In genomic region chr6:31680841-31681671, GRCh38 we compare ENCODE assay signal across 8 cellular contexts. TPM values are rescaled to one million over a fixed set of nuclear protein-coding genes. Genes with fewer than 3 reads are reported as not detected.
A peak's percentile ranks its signal among the peaks of the same experiment; 100 is the strongest.
DNase-seq lines count a peak whose midpoint lies in the region; ATAC-seq and TF ChIP-seq lines count a peak whose summit lies in the region.

A gene with protein sequence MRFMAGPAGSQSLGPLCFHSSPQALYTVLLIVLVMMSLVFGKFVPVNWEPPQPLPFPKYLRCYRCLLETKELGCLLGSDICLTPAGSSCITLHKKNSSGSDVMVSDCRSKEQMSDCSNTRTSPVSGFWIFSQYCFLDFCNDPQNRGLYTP (minus strand): TSS chr6:31681067. CDS start chr6:31680373, 694 bp downstream.

- ATAC-seq in naive thymus-derived CD4-positive, alpha-beta T cell: peak; percentile 80
- no peak for ATAC-seq in GM21529 (IDR thresholded peaks at IDR 0.05; ENCODE audit: unreplicated experiment)

- H3K27ac Mint-ChIP-seq in naive thymus-derived CD4-positive, alpha-beta T cell: peak within 1 kb of the TSS; percentile 60 to 86 (median 68)

- peaks cover 0 to 4% (median under 1%) of the 10 kb centered on the region in 5 donors for H3K36me3 Mint-ChIP-seq in naive thymus-derived CD4-positive, alpha-beta T cell

- DNase-seq in ELR (ENCODE audit: low read depth) (peak; percentile 88), Kasumi-1 (lab: John Stamatoyannopoulos, UW) (peak; percentile 78 to 86), RPMI7951 (ENCODE audit: low read depth) (peak; percentile 84), fibroblast of the aortic adventitia (ENCODE audit: low read depth) (peak; percentile 92), suprapubic skin (ENCODE audit: low spot score in 2 of 2) (peak; percentile 90 to 93)
- peak; percentile 87 for DNase-seq in activated effector memory CD4-positive, alpha-beta T cell treated with anti-CD3 and anti-CD28 coated beads, Interleukin-2, amount 50 U/mL, for 16 hours
- peak in 8 of 9 donors; percentile 28 to 65 (median 48) for DNase-seq in naive thymus-derived CD4-positive, alpha-beta T cell

- under 1% methylated on average over 51 of the region's 51 CpGs for WGBS in suprapubic skin

- peak within 1 kb of the TSS; percentile 86 to 98 (median 90) for H3K4me3 Mint-ChIP-seq in naive thymus-derived CD4-positive, alpha-beta T cell

- H3K4me1 ChIP-seq in naive thymus-derived CD4-positive, alpha-beta T cell (ENCODE audit: control insufficient read depth in 2 of 2, insufficient read depth in 2 of 2, low read length in 2 of 2): peaks cover 15 to 16% of the 10 kb centered on the region in 2 donors
- peaks cover 21% of the 10 kb centered on the region for H3K4me1 ChIP-seq in suprapubic skin

- H3K4me3 ChIP-seq in fibroblast of the aortic adventitia (ENCODE audit: low read depth, low read length): peak within 1 kb of the TSS; percentile 60
- peak within 1 kb of the TSS; percentile 78 for H3K4me3 ChIP-seq in naive thymus-derived CD4-positive, alpha-beta T cell (ENCODE audit: low read length)
- peak within 1 kb of the TSS; percentile 56 for H3K4me3 ChIP-seq in suprapubic skin

- peak within 1 kb of the TSS; percentile 68 for H3K27ac ChIP-seq in naive thymus-derived CD4-positive, alpha-beta T cell (ENCODE audit: low read depth, low read length)
- peak within 1 kb of the TSS; percentile 48 for H3K27ac ChIP-seq in suprapubic skin

- intact Hi-C loops in naive thymus-derived CD4-positive, alpha-beta T cell (cut with micrococcal nuclease): loop anchor here (1.0 to 5.0 kb wide), 9 partner anchors 16 to 183 kb away; partner anchors contain the start of genes ABHD16A (in 1 of the 2), BAG6 (in 1 of the 2), CLIC1 (in 1 of the 2) and DDAH2 (in 1 of the 2)

- H3K9me3 Mint-ChIP-seq in naive thymus-derived CD4-positive, alpha-beta T cell: no peaks in the 10 kb centered on the region

- CTCF ChIA-PET in naive thymus-derived CD4-positive, alpha-beta T cell (lab: Charles Lee): interaction anchor here (0.6 to 2.1 kb wide), 8 partner anchors 31 to 154 kb away, joined by 3 to 12 read pairs (median 4); partner anchors contain the start of gene HSPA1B

- no peaks in the 10 kb centered on the region for H3K27me3 ChIP-seq in naive thymus-derived CD4-positive, alpha-beta T cell (ENCODE audit: control insufficient read depth in 2 of 2, insufficient read depth in 2 of 2, low read length in 2 of 2)
- H3K27me3 ChIP-seq in suprapubic skin: no peaks in the 10 kb centered on the region

- no peak for TF ChIP-seq EP300 in suprapubic skin (IDR thresholded peaks at IDR 0.05)

- POLR2A ChIA-PET in naive thymus-derived CD4-positive, alpha-beta T cell (lab: Charles Lee): interaction anchor here (0.8 to 2.1 kb wide), 11 partner anchors 9 to 149 kb away, joined by 3 to 18 read pairs (median 4); partner anchors contain the start of genes ABHD16A, BAG6 and C6orf47

- no peaks in the 10 kb centered on the region for H3K27me3 Mint-ChIP-seq in naive thymus-derived CD4-positive, alpha-beta T cell

- TF ChIP-seq POLR2A in suprapubic skin (IDR thresholded peaks at IDR 0.05): no peak

- H3K4me1 Mint-ChIP-seq in naive thymus-derived CD4-positive, alpha-beta T cell: peaks cover 14 to 32% (median 19%) of the 10 kb centered on the region in 7 donors

- TF ChIP-seq CTCF in fibroblast of the aortic adventitia (IDR thresholded peaks at IDR 0.05; ENCODE audit: insufficient read depth, low read length) (peak; percentile 85), suprapubic skin (IDR thresholded peaks at IDR 0.05) (peak; percentile 60 to 63)

- H3K9me3 ChIP-seq in naive thymus-derived CD4-positive, alpha-beta T cell (ENCODE audit: control insufficient read depth in 2 of 3, low read length in 3 of 3): no peaks in the 10 kb centered on the region
- H3K9me3 ChIP-seq in suprapubic skin: no peaks in the 10 kb centered on the region

- peaks cover 0 to 5% (median 0%) of the 10 kb centered on the region in 3 experiments for H3K36me3 ChIP-seq in naive thymus-derived CD4-positive, alpha-beta T cell (ENCODE audit: control insufficient read depth in 2 of 3, insufficient read depth in 3 of 3, low read length in 3 of 3)
- peaks cover 5% of the 10 kb centered on the region for H3K36me3 ChIP-seq in suprapubic skin

RNA-seq across cellular contexts. Expression of the gene that starts here (rescaled TPM):
- total RNA-seq in RPMI7951 (2014; rRNA removed; shearing (Covaris generic)): 2.9 and 3.2 TPM in 2 replicates
- total RNA-seq in fibroblast of the aortic adventitia (ENCODE audit: low replicate concordance) (1.1 TPM in 1 of 2 replicates, not detected in the other), suprapubic skin (1 to 10 TPM in 1 of 4 donors, under 1 TPM in 1, not detected in 2; 0.73 to 5.1 TPM)
- 1 to 10 TPM; 2.4 to 4.3 (median 3.1) TPM for total RNA-seq in naive thymus-derived CD4-positive, alpha-beta T cell
- polyA plus RNA-seq in naive thymus-derived CD4-positive, alpha-beta T cell: 10 to 100 TPM in 1 of 2 donors, 1 to 10 TPM in 1; 6.4 to 10.2 TPM
